8 cellular contexts compared by ENCODE assay signal in the genomic region with DNA sequence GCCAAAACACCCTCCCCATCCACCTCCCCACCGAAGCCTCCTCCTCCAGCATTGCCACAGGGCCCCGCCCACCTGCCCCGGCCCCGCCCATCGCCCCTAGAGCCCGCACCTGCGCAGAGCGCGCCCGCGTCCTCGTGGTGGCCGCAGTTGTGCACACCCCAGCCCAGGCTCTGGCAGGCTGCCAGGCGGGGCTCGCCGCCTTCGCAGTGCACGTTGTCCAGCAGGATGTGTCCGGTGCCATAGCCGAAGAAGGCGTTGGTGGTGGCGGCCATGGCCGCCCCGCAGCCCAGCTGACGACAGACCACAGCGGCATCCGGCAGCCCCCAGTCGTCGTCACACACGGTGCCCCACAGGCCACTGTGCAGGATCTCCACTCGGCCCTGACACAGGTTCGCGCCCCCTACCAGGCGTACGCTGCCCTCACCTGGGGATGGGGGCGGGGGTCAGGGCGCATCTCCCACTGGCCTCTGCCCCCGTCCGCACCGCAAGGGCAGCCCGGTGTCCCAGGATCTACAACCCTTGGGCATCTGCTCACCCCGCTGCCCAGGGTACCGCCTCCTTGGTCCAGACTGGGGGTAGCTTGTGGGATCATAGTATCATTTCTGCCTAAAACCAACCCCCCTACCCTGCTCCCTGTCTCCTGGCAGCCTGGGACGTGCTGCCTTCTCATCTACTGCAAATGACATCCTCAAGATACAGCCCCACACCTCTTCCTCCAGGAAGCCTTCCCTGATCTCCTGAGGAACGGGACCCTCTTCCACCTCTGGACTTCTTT. TPM values are rescaled to one million over a fixed set of nuclear protein-coding genes. Genes with fewer than 3 reads are reported as not detected.
DNase-seq lines count a peak whose midpoint lies in the region; ATAC-seq and TF ChIP-seq lines count a peak whose summit lies in the region.

No MANE protein-coding gene starts in this region.

- H3K36me3 ChIP-seq in endodermal cell (ENCODE audit: control insufficient read depth, insufficient read depth, low read length) (no peaks in the 10 kb centered on the region), mucosa of stomach (ENCODE audit: control insufficient read depth, insufficient read depth, low read length) (no peaks in the 10 kb centered on the region)

- peaks cover 1% of the 10 kb centered on the region for H3K36me3 Mint-ChIP-seq in endodermal cell (ENCODE audit: low read depth)

- no peak for TF ChIP-seq CTCF in endodermal cell (conservative IDR thresholded peaks at IDR 0.05)

- no peak overlapping the region for H3K27ac ChIP-seq in endodermal cell (ENCODE audit: low read depth, low read length)

- peaks cover 8% of the 10 kb centered on the region for H3K27me3 Mint-ChIP-seq in endodermal cell (ENCODE audit: insufficient read depth)

- H3K9me3 ChIP-seq in endodermal cell (ENCODE audit: control insufficient read depth, low read length) (no peaks in the 10 kb centered on the region), mucosa of stomach (ENCODE audit: control insufficient read depth, low read length) (no peaks in the 10 kb centered on the region)

- H3K4me1 ChIP-seq in endodermal cell (ENCODE audit: control insufficient read depth, insufficient read depth, low read length) (no peaks in the 10 kb centered on the region), mucosa of stomach (ENCODE audit: control insufficient read depth, insufficient read depth, low read length) (peaks cover 20% of the 10 kb centered on the region)

- H3K9me3 Mint-ChIP-seq in endodermal cell = no peaks in the 10 kb centered on the region

- DNase-seq in A172 (ENCODE audit: low spot score) = peak; percentile 41
- DNase-seq in GM19238 (ENCODE audit: insufficient read length, low spot score) = peak; percentile 73
- DNase-seq in NCI-H69 (lab: John Stamatoyannopoulos, UW) = peak; percentile 95
- DNase-seq in activated CD8-positive, alpha-beta memory T cell treated with anti-CD3 and anti-CD28 coated beads for 4 hours (ENCODE audit: low read depth in 2 of 2) = peak; percentile 65 to 71
- peak; percentile 93 for DNase-seq in endodermal cell
- peak; percentile 74 to 80 for DNase-seq in stimulated activated CD8-positive, alpha-beta memory T cell treated with anti-CD3 and anti-CD28 coated beads, Interleukin-7, amount 100 ng/mL, for 4 hours (ENCODE audit: low read depth in 2 of 2)

- no peak for ATAC-seq in GM21529 (IDR thresholded peaks at IDR 0.05; ENCODE audit: unreplicated experiment)

- peaks cover 12% of the 10 kb centered on the region for H3K4me1 Mint-ChIP-seq in endodermal cell

- no peak overlapping the region for H3K4me3 Mint-ChIP-seq in endodermal cell

- no peak overlapping the region for H3K4me3 ChIP-seq in endodermal cell (ENCODE audit: low read length)
- H3K4me3 ChIP-seq in mucosa of stomach (ENCODE audit: low read length) = peak overlapping the region; percentile 36

- H3K27ac Mint-ChIP-seq in endodermal cell = no peak overlapping the region

- 85 to 91% methylated on average over 27 to 45 of the region's 45 CpGs for WGBS in endodermal cell (ENCODE audit: insufficient coverage in 1 of 2, insufficient read length in 1 of 2), 2 experiments

- H3K9ac ChIP-seq in endodermal cell (ENCODE audit: extremely low read depth, low read length, poor library complexity, severe bottlenecking) (no peak overlapping the region), mucosa of stomach (ENCODE audit: low read length) (peak overlapping the region; percentile 55)

- H3K27me3 ChIP-seq in endodermal cell (ENCODE audit: control insufficient read depth, insufficient read depth, low read length, poor library complexity, severe bottlenecking) (no peaks in the 10 kb centered on the region), mucosa of stomach (ENCODE audit: control insufficient read depth, insufficient read depth, low read length) (no peaks in the 10 kb centered on the region)

RNA-seq across cellular contexts. Expression of a gene that starts 11.9 kb away (rescaled TPM):
- 0.76 and 2.4 TPM in 2 replicates for total RNA-seq in A172 (2014; rRNA removed; shearing (Covaris generic))
- total RNA-seq in endodermal cell = 10 to 100 TPM; 21.9 to 44.5 TPM
- 9.5 TPM for polyA plus RNA-seq in endodermal cell (2013, experiment 1 of 2)
- 8.4 TPM for polyA plus RNA-seq in endodermal cell (2013, experiment 2 of 2)

RNA-seq across cellular contexts. Expression of a gene that starts 27.2 kb away (rescaled TPM):
- 3.9 and 12.1 TPM in 2 replicates for total RNA-seq in A172 (2014; rRNA removed; shearing (Covaris generic))
- 1 to 10 TPM in 1 of 2 donors, under 1 TPM in 1; 0.53 to 2.3 TPM for total RNA-seq in endodermal cell
- 1.4 TPM for polyA plus RNA-seq in endodermal cell (2013, experiment 1 of 2)
- not detected for polyA plus RNA-seq in endodermal cell (2013, experiment 2 of 2)

RNA-seq across cellular contexts. Expression of a gene that starts 38.8 kb away (rescaled TPM):
- 149 and 151 TPM in 2 replicates for total RNA-seq in A172 (2014; rRNA removed; shearing (Covaris generic))
- total RNA-seq in endodermal cell = 100 to 1,000 TPM; 148 TPM
- 163 TPM for polyA plus RNA-seq in endodermal cell (2013, experiment 1 of 2)
- polyA plus RNA-seq in endodermal cell (2013, experiment 2 of 2) = 160 TPM

Comparison
In these comparisons a context has a peak if more than half of its experiments do, and no peak if none do; other contexts are left out.
1. DNase-seq: peak in every context shown above with its lines; median percentile 95 in NCI-H69; 93 in endodermal cell; 77 in stimulated activated CD8-positive, alpha-beta memory T cell treated with anti-CD3 and anti-CD28 coated beads, Interleukin-7, amount 100 ng/mL, for 4 hours; 73 in GM19238; 68 in activated CD8-positive, alpha-beta memory T cell treated with anti-CD3 and anti-CD28 coated beads for 4 hours; 41 in A172.